ENCODE assay signal across 8 cellular contexts in the genomic region with DNA sequence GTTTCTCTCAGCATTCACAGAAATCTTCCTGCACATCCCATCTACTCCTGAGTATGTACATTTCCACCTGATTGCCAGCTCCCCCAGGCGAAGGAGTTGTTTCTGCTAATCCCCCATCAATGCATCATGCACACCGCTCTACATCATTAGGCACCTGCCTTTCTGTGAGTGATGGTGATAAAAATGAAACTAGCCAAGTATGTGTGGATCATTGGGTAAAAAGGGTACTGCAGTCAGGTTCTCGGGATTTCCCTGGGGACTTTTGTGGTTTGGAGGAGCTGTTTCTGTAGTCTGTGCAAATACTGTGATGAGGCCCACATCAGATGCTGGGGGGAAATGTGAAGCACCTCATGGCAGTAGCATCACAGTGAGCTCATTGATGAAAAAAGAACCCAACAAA. TPM values are rescaled to one million over a fixed set of nuclear protein-coding genes. Genes with fewer than 3 reads are reported as not detected.
A peak's percentile ranks its signal among the peaks of the same experiment; 100 is the strongest.
DNase-seq lines count a peak whose midpoint lies in the region; ATAC-seq and TF ChIP-seq lines count a peak whose summit lies in the region.

No MANE protein-coding gene starts in this region.

- H3K9me3 Mint-ChIP-seq in activated T-cell treated with anti-CD3 and anti-CD28 coated beads, Interleukin-2, amount 50 U/mL, for 24 hours, result peaks cover 4% of the 10 kb centered on the region
- peaks cover 0 to 2% (median 0%) of the 10 kb centered on the region in 6 donors for H3K9me3 Mint-ChIP-seq in immature natural killer cell

- H3K27me3 ChIP-seq in dorsolateral prefrontal cortex, result no peaks in the 10 kb centered on the region

- H3K4me1 Mint-ChIP-seq in activated T-cell treated with anti-CD3 and anti-CD28 coated beads, Interleukin-2, amount 50 U/mL, for 24 hours (ENCODE audit: low read depth), result peaks cover 84% of the 10 kb centered on the region
- no peaks in the 10 kb centered on the region for H3K4me1 Mint-ChIP-seq in immature natural killer cell

- H3K4me3 ChIP-seq in GM08714 (ENCODE audit: low read length) (peak overlapping the region; percentile 44; the same call in 1 of the 2 replicates), NB4 (ENCODE audit: low read depth, low read length) (no peak overlapping the region), dorsolateral prefrontal cortex (no peak overlapping the region)

- peak overlapping the region; percentile 96 for H3K27ac Mint-ChIP-seq in activated T-cell treated with anti-CD3 and anti-CD28 coated beads, Interleukin-2, amount 50 U/mL, for 24 hours
- no peak overlapping the region for H3K27ac Mint-ChIP-seq in immature natural killer cell

- TF ChIP-seq CTCF in NB4 (IDR thresholded peaks at IDR 0.05; ENCODE audit: low read depth, low read length) (no peak), dorsolateral prefrontal cortex (IDR thresholded peaks at IDR 0.05 in 54 of 56, conservative IDR thresholded peaks at IDR 0.05 in 2 of 56; ENCODE audit: low read depth in 1 of 56, partially characterized antibody in 56 of 56) (no peak)

- peak overlapping the region; percentile 51 for H3K4me3 Mint-ChIP-seq in activated T-cell treated with anti-CD3 and anti-CD28 coated beads, Interleukin-2, amount 50 U/mL, for 24 hours
- no peak overlapping the region for H3K4me3 Mint-ChIP-seq in immature natural killer cell

- no peaks in the 10 kb centered on the region for H3K27me3 Mint-ChIP-seq in activated T-cell treated with anti-CD3 and anti-CD28 coated beads, Interleukin-2, amount 50 U/mL, for 24 hours
- peaks cover 2 to 8% (median 6%) of the 10 kb centered on the region in 3 donors for H3K27me3 Mint-ChIP-seq in immature natural killer cell (ENCODE audit: low read depth in 3 of 3)

- no peak for TF ChIP-seq POLR2A in NB4 (IDR thresholded peaks at IDR 0.05; ENCODE audit: extremely low read depth, insufficient read length)

- DNase-seq in NB4 (ENCODE audit: low read depth), result peak; percentile 2
- peak; percentile 66 for DNase-seq in activated T-cell treated with anti-CD3 and anti-CD28 coated beads, Interleukin-2, amount 50 U/mL, for 24 hours
- DNase-seq in stimulated activated CD4-positive, alpha-beta T cell treated with anti-CD3 and anti-CD28 coated beads, Interleukin-2, amount 100 ng/mL, for 48 hours, result peak; percentile 51 to 69
- no peak for DNase-seq in MV-4-11 (lab: John Stamatoyannopoulos, UW)
- no peak for DNase-seq in immature natural killer cell
- no peak for DNase-seq in dorsolateral prefrontal cortex

- intact Hi-C loops in dorsolateral prefrontal cortex (cut with DNase I), result no loop called here

- peaks cover 40% of the 10 kb centered on the region for H3K36me3 Mint-ChIP-seq in activated T-cell treated with anti-CD3 and anti-CD28 coated beads, Interleukin-2, amount 50 U/mL, for 24 hours (ENCODE audit: low read depth)
- H3K36me3 Mint-ChIP-seq in immature natural killer cell, result no peaks in the 10 kb centered on the region

- H3K27ac ChIP-seq in dorsolateral prefrontal cortex, result peak overlapping the region in 1 of 59 donors; percentile 81

- ATAC-seq in GM21717 (IDR thresholded peaks at IDR 0.05; ENCODE audit: unreplicated experiment), result peak; percentile 86

RNA-seq across cellular contexts. Expression of gene CAMK4, which starts 30.4 kb away (rescaled TPM):
- polyA plus RNA-seq in immature natural killer cell, result 1 to 10 TPM in 2 of 3 donors, under 1 TPM in 1; 0.86 to 4.5 (median 1.8) TPM
- total RNA-seq in dorsolateral prefrontal cortex, result 100 to 1,000 TPM in 10 of 120 experiments, 10 to 100 TPM in 110; 22.2 to 137 (median 72.2) TPM

Comparison
In these comparisons a context has a peak if more than half of its experiments do, and no peak if none do; other contexts are left out.
1. DNase-seq: peak in NB4 (single experiment), activated T-cell treated with anti-CD3 and anti-CD28 coated beads, Interleukin-2, amount 50 U/mL, for 24 hours (single experiment) and stimulated activated CD4-positive, alpha-beta T cell treated with anti-CD3 and anti-CD28 coated beads, Interleukin-2, amount 100 ng/mL, for 48 hours (2 of 2); none in MV-4-11 (single experiment), immature natural killer cell (0 of 3) and dorsolateral prefrontal cortex (0 of 10).